Comparison of ENCODE assay signal across 17 cellular contexts in genomic region chr4:122747068-122747467, GRCh38. TPM values are rescaled to one million over a fixed set of nuclear protein-coding genes. Genes with fewer than 3 reads are reported as not detected.
DNase-seq lines count a peak whose midpoint lies in the region; ATAC-seq and TF ChIP-seq lines count a peak whose summit lies in the region.
"Had no signal": no experiment of that assay in that cellular context is flagged by ENCODE, and none has a peak within 500 bp of the region (broad histone marks: within the 10 kb centered on the region; RNA-seq: fewer than 3 reads in every experiment).

No MANE protein-coding gene starts in this region.

- peak overlapping the region; percentile 15 for H3K4me2 ChIP-seq in KMS-11
- no peak overlapping the region for H3K4me2 ChIP-seq in osteoblast (ENCODE audit: insufficient read depth, low read length)

- H3K9me3 ChIP-seq in osteoblast (ENCODE audit: low read depth, low read length), result no peaks in the 10 kb centered on the region
- H3K9me3 ChIP-seq: HAP-1, Peyer's patch had no signal

- no peak overlapping the region for H3K9ac ChIP-seq in KMS-11

- peaks cover 13% of the 10 kb centered on the region for H3K4me1 Mint-ChIP-seq in activated naive CD8-positive, alpha-beta T cell treated with anti-CD3 and anti-CD28 coated beads, Interleukin-2, amount 10 ng/mL, durations not matched to agents 7 days and 5 days
- H3K4me1 Mint-ChIP-seq in activated naive CD8-positive, alpha-beta T cell treated with anti-CD3 and anti-CD28 coated beads for 36 hours, result no peaks in the 10 kb centered on the region
- peaks cover 19% of the 10 kb centered on the region for H3K4me1 Mint-ChIP-seq in WTC11
- H3K4me1 Mint-ChIP-seq: B cell had no signal

- no peaks in the 10 kb centered on the region for H3K27me3 ChIP-seq in KMS-11 (ENCODE audit: insufficient read depth, low read depth)
- no peaks in the 10 kb centered on the region for H3K27me3 ChIP-seq in osteoblast (ENCODE audit: insufficient read depth, low read length)
- H3K27me3 ChIP-seq: Peyer's patch had no signal

- H4K20me1 ChIP-seq in KMS-11 (ENCODE audit: insufficient read depth) (no peaks in the 10 kb centered on the region), osteoblast (ENCODE audit: insufficient read depth, low read length) (no peaks in the 10 kb centered on the region)

- H3K36me3 Mint-ChIP-seq in activated naive CD8-positive, alpha-beta T cell treated with anti-CD3 and anti-CD28 coated beads, Interleukin-2, amount 10 ng/mL, durations not matched to agents 7 days and 5 days, result peaks cover 12% of the 10 kb centered on the region
- H3K36me3 Mint-ChIP-seq in activated naive CD8-positive, alpha-beta T cell treated with anti-CD3 and anti-CD28 coated beads for 36 hours, result peaks cover 16% of the 10 kb centered on the region
- H3K36me3 Mint-ChIP-seq in WTC11, result peaks cover 12% of the 10 kb centered on the region

- no peak overlapping the region for H3K4me3 ChIP-seq in KMS-11 (IDR thresholded peaks at IDR 0.05; ENCODE audit: insufficient read depth, low read depth, low read length)
- H3K4me3 ChIP-seq in osteoblast (ENCODE audit: insufficient read depth, low read length), result no peak overlapping the region
- H3K4me3 ChIP-seq: HAP-1, Peyer's patch had no signal

- ATAC-seq in activated naive CD8-positive, alpha-beta T cell treated with anti-CD3 and anti-CD28 coated beads, Interleukin-2, amount 10 ng/mL, durations not matched to agents 7 days and 5 days (ENCODE audit: low read depth), result no peak
- no peak for ATAC-seq in WTC11

- H3K79me2 ChIP-seq in KMS-11 (ENCODE audit: insufficient read depth, low read depth), result no peaks in the 10 kb centered on the region
- H3K79me2 ChIP-seq in osteoblast (ENCODE audit: insufficient read depth, low read length), result no peaks in the 10 kb centered on the region

- H3K4me1 ChIP-seq in KMS-11 (ENCODE audit: low read depth, poor library complexity, severe bottlenecking) (peaks cover 17% of the 10 kb centered on the region), osteoblast (ENCODE audit: insufficient read depth, low read length) (peaks cover 5% of the 10 kb centered on the region)
- H3K4me1 ChIP-seq: HAP-1 had no signal

- H3K27ac ChIP-seq in KMS-11, result no peak overlapping the region
- peak overlapping the region; percentile 11 for H3K27ac ChIP-seq in osteoblast (ENCODE audit: low read depth, low read length)
- H3K27ac ChIP-seq: Peyer's patch had no signal

- peaks cover 7% of the 10 kb centered on the region for H3K9me3 Mint-ChIP-seq in activated naive CD8-positive, alpha-beta T cell treated with anti-CD3 and anti-CD28 coated beads, Interleukin-2, amount 10 ng/mL, durations not matched to agents 7 days and 5 days
- H3K9me3 Mint-ChIP-seq in activated naive CD8-positive, alpha-beta T cell treated with anti-CD3 and anti-CD28 coated beads for 36 hours, result peaks cover 10% of the 10 kb centered on the region
- H3K9me3 Mint-ChIP-seq in WTC11, result peaks cover 24% of the 10 kb centered on the region

- peak overlapping the region; percentile 44 for H3K27ac Mint-ChIP-seq in activated naive CD8-positive, alpha-beta T cell treated with anti-CD3 and anti-CD28 coated beads, Interleukin-2, amount 10 ng/mL, durations not matched to agents 7 days and 5 days
- H3K27ac Mint-ChIP-seq in activated naive CD8-positive, alpha-beta T cell treated with anti-CD3 and anti-CD28 coated beads for 36 hours, result no peak overlapping the region
- peak overlapping the region; percentile 57 for H3K27ac Mint-ChIP-seq in WTC11
- H3K27ac Mint-ChIP-seq: B cell; CD4-positive, alpha-beta memory T cell had no signal

- H3K36me3 ChIP-seq in KMS-11 (ENCODE audit: insufficient read depth), result no peaks in the 10 kb centered on the region
- H3K36me3 ChIP-seq in osteoblast (ENCODE audit: insufficient read depth, low read length), result peaks cover 8% of the 10 kb centered on the region
- H3K36me3 ChIP-seq: HAP-1 had no signal

- POLR2A ChIA-PET in activated naive CD8-positive, alpha-beta T cell treated with anti-CD3 and anti-CD28 coated beads, Interleukin-2, amount 10 ng/mL, durations not matched to agents 7 days and 5 days (lab: Charles Lee), result interaction anchor here (0.7 to 0.9 kb wide), 2 partner anchors 14 to 946 kb away, joined by 3 to 4 read pairs; partner anchors contain the start of gene BBS12
- POLR2A ChIA-PET in WTC11 (lab: Charles Lee) (no interaction called here), GM10248 (lab: Yijun Ruan, JAX) (no interaction called here)

- no peak for DNase-seq in activated naive CD8-positive, alpha-beta T cell treated with anti-CD3 and anti-CD28 coated beads, Interleukin-2, amount 10 ng/mL, durations not matched to agents 7 days and 5 days
- DNase-seq in activated naive CD8-positive, alpha-beta T cell treated with anti-CD3 and anti-CD28 coated beads for 36 hours, result no peak
- no peak for DNase-seq in WTC11 (ENCODE audit: low spot score)
- DNase-seq in osteoblast (ENCODE audit: insufficient read length, low spot score, missing footprints), result peak; percentile 14
- DNase-seq in iPS-NIHi7 (ENCODE audit: extremely low spot score), result no peak
- DNase-seq in GM10248 (ENCODE audit: extremely low spot score), result no peak
- DNase-seq: CD4-positive, alpha-beta memory T cell; NCI-H1436; NCI-H2029 treated with DMSO at 0.1 percent for 48 hours; NCI-H2171 treated with DMSO at 0.1 percent for 48 hours; NCI-H510A; NCI-H82; Peyer's patch; SHP77 treated with DMSO at 0.1 percent for 48 hours had no signal

- TF ChIP-seq CTCF in KMS-11 (conservative IDR thresholded peaks at IDR 0.05; ENCODE audit: low read depth, low read length) (no peak), WTC11 (IDR thresholded peaks at IDR 0.05) (no peak), osteoblast (IDR thresholded peaks at IDR 0.05; ENCODE audit: extremely low read depth, low read depth, low read length) (no peak), GM10248 (IDR thresholded peaks at IDR 0.05; ENCODE audit: control extremely low read depth, extremely low read depth, low read depth, missing control alignments) (no peak)

- H2AFZ ChIP-seq in KMS-11 (ENCODE audit: low read depth) (peak overlapping the region; percentile 35; the same call in 1 of the 2 replicates), osteoblast (ENCODE audit: low read length) (no peak overlapping the region)

- no peak overlapping the region for H3K4me3 Mint-ChIP-seq in activated naive CD8-positive, alpha-beta T cell treated with anti-CD3 and anti-CD28 coated beads, Interleukin-2, amount 10 ng/mL, durations not matched to agents 7 days and 5 days
- H3K4me3 Mint-ChIP-seq in activated naive CD8-positive, alpha-beta T cell treated with anti-CD3 and anti-CD28 coated beads for 36 hours, result no peak overlapping the region
- no peak overlapping the region for H3K4me3 Mint-ChIP-seq in WTC11
- H3K4me3 Mint-ChIP-seq: B cell; CD4-positive, alpha-beta memory T cell had no signal

- peaks cover 22% of the 10 kb centered on the region for H3K27me3 Mint-ChIP-seq in activated naive CD8-positive, alpha-beta T cell treated with anti-CD3 and anti-CD28 coated beads, Interleukin-2, amount 10 ng/mL, durations not matched to agents 7 days and 5 days
- H3K27me3 Mint-ChIP-seq in activated naive CD8-positive, alpha-beta T cell treated with anti-CD3 and anti-CD28 coated beads for 36 hours, result peaks cover 23% of the 10 kb centered on the region
- H3K27me3 Mint-ChIP-seq in WTC11 (ENCODE audit: low read depth), result no peaks in the 10 kb centered on the region; the same call in 1 of the 2 replicates

- CTCF ChIA-PET in WTC11 (lab: Charles Lee) (interaction anchor here (1.5 to 2.2 kb wide), 2 partner anchors 11 to 104 kb away, joined by 3 to 5 read pairs; no protein-coding TSS in a partner anchor), GM10248 (lab: Yijun Ruan, JAX) (interaction anchor here (5.4 kb wide), 1 partner anchor 11 kb away, joined by 38 read pairs; no protein-coding TSS in a partner anchor)

TF ChIP-seq in WTC11, 78 proteins besides CTCF, POLR2A, EP300 and RAD21:
- TF ChIP-seq SOX15 (CRISPR knock-in tag; IDR thresholded peaks at IDR 0.05), result no peak

RNA-seq across cellular contexts. Expression of gene BBS12, which starts 14.6 kb away (rescaled TPM):
- 1 to 10 TPM; 1.7 to 2.7 TPM for total RNA-seq in activated naive CD8-positive, alpha-beta T cell treated with anti-CD3 and anti-CD28 coated beads, Interleukin-2, amount 10 ng/mL, durations not matched to agents 7 days and 5 days
- 1 to 10 TPM in 1 of 2 experiments, under 1 TPM in 1; 0.72 to 1.2 TPM for total RNA-seq in activated naive CD8-positive, alpha-beta T cell treated with anti-CD3 and anti-CD28 coated beads for 36 hours
- total RNA-seq in WTC11 (2021), result 2.1 to 2.7 TPM (median 2.3 TPM) in 3 replicates
- total RNA-seq in osteoblast, result 9.4 and 10.6 TPM in 2 replicates
